Comparison of ENCODE assay signal across 8 cellular contexts in the genomic region with DNA sequence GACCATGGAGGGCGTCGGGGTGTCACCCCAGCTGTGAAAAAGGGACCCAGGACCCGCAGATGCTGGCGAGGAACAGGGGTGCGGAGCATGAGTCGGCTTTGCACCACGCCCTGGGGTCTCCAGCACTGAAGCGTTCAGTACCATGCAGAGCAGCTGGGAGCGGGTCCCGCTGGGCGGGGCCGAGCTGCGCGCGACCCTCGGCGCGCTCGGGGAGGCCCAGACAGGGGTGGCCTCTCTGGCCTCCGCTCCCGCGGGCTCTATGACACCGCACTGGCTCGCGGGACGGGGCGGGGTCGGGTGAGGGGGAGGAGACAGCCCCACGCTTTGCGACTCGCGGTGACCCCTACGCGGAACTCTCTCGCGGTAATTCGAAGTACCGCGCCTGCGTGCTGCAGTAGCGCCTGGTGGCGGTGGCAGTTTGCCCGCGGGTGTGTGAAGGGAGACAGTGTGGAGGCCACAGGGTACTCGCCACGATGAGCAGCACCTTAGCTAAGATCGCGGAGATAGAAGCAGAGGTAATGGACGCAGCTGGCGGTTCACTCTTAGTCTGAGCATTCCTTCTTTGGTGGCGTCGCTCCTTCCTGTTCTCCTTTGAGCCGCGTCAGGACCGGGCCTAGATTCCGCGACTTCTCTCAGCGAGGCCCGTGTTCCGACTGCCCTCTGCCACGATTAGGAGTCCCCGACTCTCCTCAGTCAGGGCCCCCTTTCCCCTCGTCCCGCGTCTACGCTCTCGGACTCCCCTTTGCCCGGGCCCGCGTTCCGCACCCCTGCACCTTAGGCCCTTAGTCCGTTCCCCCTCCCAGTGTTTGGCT. TPM values are rescaled to one million over a fixed set of nuclear protein-coding genes. Genes with fewer than 3 reads are reported as not detected.
A peak's percentile ranks its signal among the peaks of the same experiment; 100 is the strongest.
DNase-seq lines count a peak whose midpoint lies in the region; ATAC-seq, FAIRE-seq and TF ChIP-seq lines count a peak whose summit lies in the region.

TSS of gene DRG1 (plus strand) at position 394 of the 812 bp plus-strand sequence. CDS start at position 474, 80 bp downstream.

- TF ChIP-seq CTCF in AG09319 (IDR thresholded peaks at IDR 0.05; ENCODE audit: low read depth, low read length) (no peak), keratinocyte (optimal IDR thresholded peaks at IDR 0.05 in 1 of 3, IDR thresholded peaks at IDR 0.05 in 1 of 3, conservative IDR thresholded peaks at IDR 0.05 in 1 of 3; ENCODE audit: extremely low read depth in 1 of 3, insufficient read depth in 2 of 3, low read length in 3 of 3) (no peak)

- H4K20me1 ChIP-seq in keratinocyte (ENCODE audit: control insufficient read depth, extremely low read depth, insufficient read depth, low read length) = no peaks in the 10 kb centered on the region

- H3K4me3 ChIP-seq in keratinocyte (ENCODE audit: control insufficient read depth in 2 of 3, extremely low read depth in 1 of 3, insufficient read depth in 2 of 3, low read depth in 1 of 3, low read length in 3 of 3) = peak within 1 kb of the TSS; percentile 90 to 96 (median 95)

- H3K4me2 ChIP-seq in keratinocyte (ENCODE audit: control insufficient read depth, extremely low read depth, insufficient read depth, low read depth, low read length) = peak within 1 kb of the TSS; percentile 60

- peak within 1 kb of the TSS; percentile 99 for H2AFZ ChIP-seq in keratinocyte (ENCODE audit: control insufficient read depth, low read length)

- peak within 1 kb of the TSS; percentile 100 for H3K9ac ChIP-seq in keratinocyte (ENCODE audit: control insufficient read depth, extremely low read depth, insufficient read depth, low read length)

- dilution Hi-C loops in keratinocyte (cut with MboI; ENCODE audit: extremely low pct_ligation_motif_present, low sequenced_read_pairs) = no loop called here

- no peaks in the 10 kb centered on the region for H3K9me3 ChIP-seq in keratinocyte (ENCODE audit: control insufficient read depth, low read depth, low read length)

- peak; percentile 99 for ATAC-seq in GM19025 (IDR thresholded peaks at IDR 0.05; ENCODE audit: low read depth, unreplicated experiment)
- peak; percentile 91 for ATAC-seq in HG03342 (IDR thresholded peaks at IDR 0.05; ENCODE audit: unreplicated experiment)
- ATAC-seq in activated CD4-positive, CD25-positive, alpha-beta regulatory T cell treated with anti-CD3 and anti-CD28 coated beads, Interleukin-2, amount 50 U/mL, for 24 hours = peak; percentile 99

- H3K27ac ChIP-seq in keratinocyte (ENCODE audit: control insufficient read depth, insufficient read depth, low read length) = peak within 1 kb of the TSS; percentile 97

- peaks cover 11% of the 10 kb centered on the region for H3K4me1 ChIP-seq in keratinocyte (ENCODE audit: control insufficient read depth, extremely low read depth, insufficient read depth, low read length)

- H3K9me1 ChIP-seq in keratinocyte (ENCODE audit: control insufficient read depth, extremely low read depth, insufficient read depth, low read length) = no peaks in the 10 kb centered on the region

- H3K79me2 ChIP-seq in keratinocyte (ENCODE audit: control insufficient read depth, insufficient read depth, low read length) = peaks cover 39% of the 10 kb centered on the region

- peak; percentile 83 for DNase-seq in AG09319 (ENCODE audit: extremely low read depth, low read depth)
- peak; percentile 96 to 99 for DNase-seq in NCI-H446 (lab: John Stamatoyannopoulos, UW)
- peak; percentile 96 for DNase-seq in cerebellar cortex (ENCODE audit: low spot score)
- DNase-seq in keratinocyte (ENCODE audit: low read depth, low spot score) = peak; percentile 77
- peak; percentile 93 to 97 for DNase-seq in stimulated activated CD4-positive, alpha-beta T cell treated with anti-CD3 and anti-CD28 coated beads, Interleukin-15, amount 100 ng/mL, for 1 hour (ENCODE audit: low read depth in 1 of 2, low spot score in 1 of 2)

- H3K27me3 ChIP-seq in keratinocyte (ENCODE audit: control insufficient read depth, extremely low read depth, insufficient read depth, low read length) = no peaks in the 10 kb centered on the region

- peak; percentile 85 for FAIRE-seq in keratinocyte (lab: Jason Lieb, UNC)

- H3K36me3 ChIP-seq in keratinocyte (ENCODE audit: control insufficient read depth in 2 of 2, extremely low read depth in 1 of 2, insufficient read depth in 2 of 2, low read length in 2 of 2) = peaks cover 3 to 28% of the 10 kb centered on the region in 2 experiments

RNA-seq across cellular contexts. Expression of gene DRG1, which starts in this region (rescaled TPM):
- 60.6 to 87.4 TPM (median 86.9 TPM) in 3 replicates for polyA plus RNA-seq in keratinocyte
- 71.9 TPM for polyA plus RNA-seq in keratinocyte (2011; ENCODE audit: low read depth)
- polyA plus RNA-seq in keratinocyte (2011; cell fraction: cytosol; rRNA removed) = 60.7 and 93.9 TPM in 2 replicates
- 49.8 and 54.5 TPM in 2 replicates for polyA plus RNA-seq in keratinocyte (2011; cell fraction: nucleus; rRNA removed)
- polyA plus RNA-seq in keratinocyte (2012; ENCODE audit: low replicate concordance) = 48.1 and 59.2 TPM in 2 replicates
- polyA minus RNA-seq in keratinocyte = 22.6 to 94.3 TPM (median 70.4 TPM) in 3 replicates
- 47.8 TPM for polyA minus RNA-seq in keratinocyte (2011; cell fraction: cytosol; rRNA and poly(A)+ RNA removed)
- polyA minus RNA-seq in keratinocyte (2011; cell fraction: nucleus; rRNA and poly(A)+ RNA removed) = 15.4 and 28.5 TPM in 2 replicates

Comparison
In these comparisons a context has a peak if more than half of its experiments do, and no peak if none do; other contexts are left out.
1. Peak in every context shown above with its lines: DNase-seq, ATAC-seq, H3K4me3 ChIP-seq and H3K27ac ChIP-seq.